8 cellular contexts compared by ENCODE assay signal in genomic region chr1:27606708-27607238, GRCh38. TPM values are rescaled to one million over a fixed set of nuclear protein-coding genes. Genes with fewer than 3 reads are reported as not detected.
DNase-seq lines count a peak whose midpoint lies in the region; ATAC-seq and TF ChIP-seq lines count a peak whose summit lies in the region.

No MANE protein-coding gene starts in this region.

- peaks cover 22% of the 10 kb centered on the region for H3K4me1 Mint-ChIP-seq in CD8-positive, alpha-beta T cell (ENCODE audit: low read depth)

- no peaks in the 10 kb centered on the region for H3K36me3 ChIP-seq in CD8-positive, alpha-beta T cell (ENCODE audit: insufficient read depth, low read length)
- H3K36me3 ChIP-seq in mesodermal cell (ENCODE audit: control insufficient read depth, insufficient read depth, low read length) (no peaks in the 10 kb centered on the region), HAP-1 (replicated peaks) (no peaks in the 10 kb centered on the region)

- no peak overlapping the region for H3K4me3 ChIP-seq in CD8-positive, alpha-beta T cell (ENCODE audit: low read depth, low read length)
- H3K4me3 ChIP-seq in mesodermal cell (ENCODE audit: extremely low read depth, insufficient read depth, low read length, poor library complexity, severe bottlenecking) = no peak overlapping the region
- no peak overlapping the region for H3K4me3 ChIP-seq in HAP-1

- CTCF ChIA-PET in CD8-positive, alpha-beta T cell (lab: Charles Lee) = interaction anchor here (0.6 to 14.7 kb wide), 50 partner anchors 13 to 528 kb away, joined by 3 to 405 read pairs (median 4); partner anchors contain the start of gene IFI6

- no peak overlapping the region for H3K27ac ChIP-seq in CD8-positive, alpha-beta T cell (ENCODE audit: low read depth, low read length)
- H3K27ac ChIP-seq in mesodermal cell (ENCODE audit: low read depth, low read length, severe bottlenecking) = peak overlapping the region; percentile 89

- no peak for TF ChIP-seq CTCF in CD8-positive, alpha-beta T cell (IDR thresholded peaks at IDR 0.05)

- H3K4me1 ChIP-seq in CD8-positive, alpha-beta T cell (ENCODE audit: insufficient read depth, low read length) = peaks cover 52% of the 10 kb centered on the region
- H3K4me1 ChIP-seq in mesodermal cell (ENCODE audit: control insufficient read depth, insufficient read depth, low read length, poor library complexity, severe bottlenecking) = peaks cover 35% of the 10 kb centered on the region
- no peaks in the 10 kb centered on the region for H3K4me1 ChIP-seq in HAP-1

- peak overlapping the region; percentile 37 for H3K27ac Mint-ChIP-seq in CD8-positive, alpha-beta T cell

- intact Hi-C loops in CD8-positive, alpha-beta T cell (cut with DNase I, micrococcal nuclease) = loop anchor here (1.0 to 10.0 kb wide), 12 partner anchors 36 to 372 kb away; partner anchors contain the start of genes GPR3 (in 1 of the 2), STX12 (in 1 of the 2) and WDTC1 (in 1 of the 2)

- WGBS in mesodermal cell (ENCODE audit: insufficient coverage in 2 of 2), 2 experiments = 47 to 60% methylated on average over 3 of the region's 3 CpGs

- H3K27me3 Mint-ChIP-seq in CD8-positive, alpha-beta T cell (ENCODE audit: low read depth) = no peaks in the 10 kb centered on the region

- DNase-seq in CD8-positive, alpha-beta T cell = no peak
- DNase-seq in Kasumi-1 (lab: John Stamatoyannopoulos, UW) = peak; percentile 25 to 31
- DNase-seq in astrocyte of the hippocampus (ENCODE audit: low read depth, low spot score) = peak; percentile 45
- DNase-seq in HAP-1 (ENCODE audit: low spot score in 2 of 2) = no peak
- no peak for DNase-seq in SK-N-DZ (ENCODE audit: low spot score)
- no peak for DNase-seq in SHP77 (lab: John Stamatoyannopoulos, UW)

- no peak for ATAC-seq in CD8-positive, alpha-beta T cell
- no peak for ATAC-seq in GM19455 (IDR thresholded peaks at IDR 0.05; ENCODE audit: unreplicated experiment)

- H3K27me3 ChIP-seq in CD8-positive, alpha-beta T cell (ENCODE audit: insufficient read depth, low read length) = no peaks in the 10 kb centered on the region
- no peaks in the 10 kb centered on the region; the same call in 1 of the 2 replicates for H3K27me3 ChIP-seq in HAP-1 (ENCODE audit: low read depth)

- no peaks in the 10 kb centered on the region for H3K9me3 Mint-ChIP-seq in CD8-positive, alpha-beta T cell

- POLR2A ChIA-PET in CD8-positive, alpha-beta T cell (lab: Charles Lee) = interaction anchor here (0.5 to 3.8 kb wide), 4 partner anchors 12 to 71 kb away, joined by 3 to 40 read pairs (median 4); no protein-coding TSS in a partner anchor

- H3K9me3 ChIP-seq in CD8-positive, alpha-beta T cell (ENCODE audit: low read length) = no peaks in the 10 kb centered on the region
- H3K9me3 ChIP-seq in mesodermal cell (ENCODE audit: control insufficient read depth, low read length) (no peaks in the 10 kb centered on the region), HAP-1 (no peaks in the 10 kb centered on the region)

- peaks cover 2% of the 10 kb centered on the region for H3K36me3 Mint-ChIP-seq in CD8-positive, alpha-beta T cell

- H3K4me3 Mint-ChIP-seq in CD8-positive, alpha-beta T cell = no peak overlapping the region

- in situ Hi-C loops in HAP-1 (cut with MboI; ENCODE audit: low sequenced_read_pairs) = loop anchor here (5.0 kb wide), 1 partner anchor 51 kb away; no protein-coding TSS in a partner anchor

RNA-seq across cellular contexts. Expression of gene AHDC1, which starts 2.8 kb away (rescaled TPM):
- total RNA-seq in CD8-positive, alpha-beta T cell = 10 to 100 TPM; 19.5 to 21.1 TPM
- polyA plus RNA-seq in mesodermal cell (2013, experiment 1 of 2) = 44.6 TPM
- 35.0 TPM for polyA plus RNA-seq in mesodermal cell (2013, experiment 2 of 2)
- 1.5 and 3.5 TPM in 2 replicates for polyA plus RNA-seq in SK-N-DZ (2014; cell fraction: cytosol; rRNA removed)
- 3.2 and 3.8 TPM in 2 replicates for polyA plus RNA-seq in SK-N-DZ (2014; cell fraction: nucleus; rRNA removed)

RNA-seq across cellular contexts. Expression of gene FGR, which starts 28.2 kb away (rescaled TPM):
- total RNA-seq in CD8-positive, alpha-beta T cell = 1 to 10 TPM; 1.4 to 2.5 TPM
- not detected for polyA plus RNA-seq in mesodermal cell (2013, experiment 1 of 2)
- not detected for polyA plus RNA-seq in mesodermal cell (2013, experiment 2 of 2)
- polyA plus RNA-seq in SK-N-DZ (2014; cell fraction: cytosol; rRNA removed) = not detected in 2 replicates
- not detected in 2 replicates for polyA plus RNA-seq in SK-N-DZ (2014; cell fraction: nucleus; rRNA removed)

Comparison
In these comparisons a context has a peak if more than half of its experiments do, and no peak if none do; other contexts are left out.
1. DNase-seq: peak in Kasumi-1 (2 of 2) and astrocyte of the hippocampus (single experiment); none in CD8-positive, alpha-beta T cell (0 of 7), HAP-1 (0 of 2), SK-N-DZ (single experiment) and SHP77 (0 of 2).